ENCODE assay signal across 17 cellular contexts in genomic region chr1:33425900-33426299, GRCh38.
"Had no signal": no experiment of that assay in that cellular context is flagged by ENCODE, and none has a peak within 500 bp of the region (broad histone marks: within the 10 kb centered on the region; RNA-seq: fewer than 3 reads in every experiment).

No MANE protein-coding gene starts in this region.

- H3K9me3 Mint-ChIP-seq: activated naive CD8-positive, alpha-beta T cell treated with anti-CD3 and anti-CD28 coated beads, Interleukin-2, amount 10 ng/mL, durations not matched to agents 7 days and 5 days; activated T-cell treated with anti-CD3 and anti-CD28 coated beads, Interleukin-2, amount 50 U/mL, for 24 hours; memory B cell; naive thymus-derived CD8-positive, alpha-beta T cell; type B pancreatic cell had no signal

- H3K4me1 Mint-ChIP-seq: memory B cell had no signal

- H3K27me3 ChIP-seq: suprapubic skin had no signal

- H3K4me3 Mint-ChIP-seq: activated naive CD8-positive, alpha-beta T cell treated with anti-CD3 and anti-CD28 coated beads, Interleukin-2, amount 10 ng/mL, durations not matched to agents 7 days and 5 days; activated T-cell treated with anti-CD3 and anti-CD28 coated beads, Interleukin-2, amount 50 U/mL, for 24 hours; memory B cell; naive thymus-derived CD8-positive, alpha-beta T cell; type B pancreatic cell had no signal

- H3K36me3 Mint-ChIP-seq: activated naive CD8-positive, alpha-beta T cell treated with anti-CD3 and anti-CD28 coated beads, Interleukin-2, amount 10 ng/mL, durations not matched to agents 7 days and 5 days; naive thymus-derived CD8-positive, alpha-beta T cell had no signal

- H3K27ac Mint-ChIP-seq: activated naive CD8-positive, alpha-beta T cell treated with anti-CD3 and anti-CD28 coated beads, Interleukin-2, amount 10 ng/mL, durations not matched to agents 7 days and 5 days; activated T-cell treated with anti-CD3 and anti-CD28 coated beads, Interleukin-2, amount 50 U/mL, for 24 hours; memory B cell; naive thymus-derived CD8-positive, alpha-beta T cell; type B pancreatic cell had no signal

- DNase-seq: activated CD4-positive, alpha-beta T cell treated with anti-CD3 and anti-CD28 coated beads, Interleukin-2, amount 50 U/mL, for 4 hours; activated gamma-delta T cell treated with Interleukin-2 at 50 U/mL for 16 hours; activated naive CD8-positive, alpha-beta T cell treated with anti-CD3 and anti-CD28 coated beads, Interleukin-2, amount 10 ng/mL, durations not matched to agents 7 days and 5 days; activated T-cell treated with anti-CD3 and anti-CD28 coated beads, Interleukin-2, amount 50 U/mL, for 24 hours; cerebellar nuclear complex; dermis blood vessel endothelial cell; head of caudate nucleus; kidney glomerular epithelial cell; left ventricle myocardium superior; naive thymus-derived CD8-positive, alpha-beta T cell; retina; stimulated activated naive CD4-positive, alpha-beta T cell treated with Interleukin-2 at 50 U/mL for 16 hours had no signal

- H3K36me3 ChIP-seq: neutrophil, suprapubic skin had no signal

- H3K27ac ChIP-seq: neutrophil, suprapubic skin had no signal

- H3K9me3 ChIP-seq: neutrophil, suprapubic skin had no signal

- ATAC-seq: activated CD4-positive, CD25-positive, alpha-beta regulatory T cell treated with anti-CD3 and anti-CD28 coated beads, Interleukin-2, amount 50 U/mL, for 24 hours; left ventricle myocardium superior; naive thymus-derived CD8-positive, alpha-beta T cell had no signal

- H3K4me3 ChIP-seq: suprapubic skin had no signal
